In genomic region chr12:91180162-91180561, GRCh38 we compare ENCODE assay signal across 12 cellular contexts. TPM values are rescaled to one million over a fixed set of nuclear protein-coding genes. Genes with fewer than 3 reads are reported as not detected.
DNase-seq lines count a peak whose midpoint lies in the region; ATAC-seq and TF ChIP-seq lines count a peak whose summit lies in the region.
"Had no signal": no experiment of that assay in that cellular context is flagged by ENCODE, and none has a peak within 500 bp of the region (broad histone marks: within the 10 kb centered on the region; RNA-seq: fewer than 3 reads in every experiment).

No MANE protein-coding gene starts in this region.

- H3K36me3 ChIP-seq in heart right ventricle (no peaks in the 10 kb centered on the region), esophagus muscularis mucosa (no peaks in the 10 kb centered on the region), neuronal stem cell (replicated peaks in 1 of 2; ENCODE audit: control insufficient read depth in 2 of 2, insufficient read depth in 2 of 2, low read length in 2 of 2) (no peaks in the 10 kb centered on the region), uterus (no peaks in the 10 kb centered on the region), HAP-1 (replicated peaks) (no peaks in the 10 kb centered on the region)

- H3K36me3 Mint-ChIP-seq in activated CD4-positive, alpha-beta T cell treated with anti-CD3 and anti-CD28 coated beads, Interleukin-2, amount 10 ng/mL, durations not matched to agents 24 days and 14 days (ENCODE audit: low read depth), result no peaks in the 10 kb centered on the region
- H3K36me3 Mint-ChIP-seq: activated naive CD4-positive, alpha-beta T cell treated with anti-CD3 and anti-CD28 coated beads, Interleukin-2, amount 50 U/mL, for 24 hours had no signal

- no peaks in the 10 kb centered on the region for H3K9me3 ChIP-seq in heart right ventricle
- no peaks in the 10 kb centered on the region for H3K9me3 ChIP-seq in esophagus muscularis mucosa
- no peaks in the 10 kb centered on the region for H3K9me3 ChIP-seq in neuronal stem cell (replicated peaks in 1 of 2; ENCODE audit: control insufficient read depth in 2 of 2, insufficient read depth in 1 of 2, low read depth in 1 of 2, low read length in 2 of 2)
- no peaks in the 10 kb centered on the region for H3K9me3 ChIP-seq in uterus
- H3K9me3 ChIP-seq in HAP-1, result no peaks in the 10 kb centered on the region

- WGBS in heart right ventricle, 2 donors, result 68 to 69% methylated on average over 3 of the region's 3 CpGs
- WGBS in esophagus muscularis mucosa, result 81% methylated on average over 3 of the region's 3 CpGs
- WGBS in neuronal stem cell (ENCODE audit: extremely low coverage in 2 of 2, insufficient read length in 2 of 2, insufficient replicate concordance in 1 of 2), 2 donors, result no CpG with 5 or more reads among the region's 3 CpGs

- no peak overlapping the region for H2BK120ac ChIP-seq in neuronal stem cell (ENCODE audit: low read depth, low read length)

- no peak overlapping the region for H3K27ac Mint-ChIP-seq in activated CD4-positive, alpha-beta T cell treated with anti-CD3 and anti-CD28 coated beads, Interleukin-2, amount 10 ng/mL, durations not matched to agents 24 days and 14 days
- H3K27ac Mint-ChIP-seq: activated naive CD4-positive, alpha-beta T cell treated with anti-CD3 and anti-CD28 coated beads, Interleukin-2, amount 50 U/mL, for 24 hours had no signal

- H2AK5ac ChIP-seq in neuronal stem cell (ENCODE audit: low read depth, low read length), result no peak overlapping the region

- ATAC-seq in heart right ventricle, result no peak
- ATAC-seq in left cardiac atrium, result no peak

- no peak overlapping the region for H3K23ac ChIP-seq in neuronal stem cell (ENCODE audit: low read depth, low read length, poor library complexity)

- H3K27me3 Mint-ChIP-seq in activated CD4-positive, alpha-beta T cell treated with anti-CD3 and anti-CD28 coated beads, Interleukin-2, amount 10 ng/mL, durations not matched to agents 24 days and 14 days, result no peaks in the 10 kb centered on the region

- no peaks in the 10 kb centered on the region for H3K79me1 ChIP-seq in neuronal stem cell (ENCODE audit: low read depth, low read length)

- intact Hi-C loops in heart right ventricle (cut with DNase I), result loop anchor here in 4 of 10 donors (5.0 to 10.0 kb wide), 3 partner anchors 75 to 145 kb away; no protein-coding TSS in a partner anchor
- intact Hi-C loops in left cardiac atrium (cut with DNase I), result no loop called here
- intact Hi-C loops in esophagus muscularis mucosa (cut with DNase I), result loop anchor here (10.0 kb wide), 1 partner anchor 175 kb away; no protein-coding TSS in a partner anchor
- intact Hi-C loops in uterus (cut with DNase I; ENCODE audit: low total_unique reads), result no loop called here
- intact Hi-C loops in activated CD4-positive, alpha-beta T cell treated with anti-CD3 and anti-CD28 coated beads, Interleukin-2, amount 10 ng/mL, durations not matched to agents 24 days and 14 days (cut with micrococcal nuclease), result no loop called here

- H3K4ac ChIP-seq in neuronal stem cell (ENCODE audit: low read length), result no peak overlapping the region

- no peak overlapping the region for H2BK12ac ChIP-seq in neuronal stem cell (ENCODE audit: low read length)

- H3K27me3 ChIP-seq in heart right ventricle (no peaks in the 10 kb centered on the region), esophagus muscularis mucosa (no peaks in the 10 kb centered on the region), neuronal stem cell (ENCODE audit: control insufficient read depth in 3 of 3, insufficient read depth in 3 of 3, low read depth in 1 of 3, low read length in 3 of 3) (no peaks in the 10 kb centered on the region), uterus (no peaks in the 10 kb centered on the region), HAP-1 (ENCODE audit: low read depth) (peaks cover 6% of the 10 kb centered on the region)

- H3K18ac ChIP-seq in neuronal stem cell (ENCODE audit: low read length), result no peak overlapping the region

- H3K4me2 ChIP-seq in neuronal stem cell (ENCODE audit: insufficient read depth, low read length, poor library complexity, severe bottlenecking), result no peak overlapping the region

- TF ChIP-seq CTCF in heart right ventricle (IDR thresholded peaks at IDR 0.05) (no peak), esophagus muscularis mucosa (IDR thresholded peaks at IDR 0.05) (no peak), uterus (IDR thresholded peaks at IDR 0.05) (no peak)

- no peak overlapping the region for H3K4me3 Mint-ChIP-seq in activated CD4-positive, alpha-beta T cell treated with anti-CD3 and anti-CD28 coated beads, Interleukin-2, amount 10 ng/mL, durations not matched to agents 24 days and 14 days
- H3K4me3 Mint-ChIP-seq: activated naive CD4-positive, alpha-beta T cell treated with anti-CD3 and anti-CD28 coated beads, Interleukin-2, amount 50 U/mL, for 24 hours had no signal

- peaks cover 2% of the 10 kb centered on the region for H3K4me1 Mint-ChIP-seq in activated CD4-positive, alpha-beta T cell treated with anti-CD3 and anti-CD28 coated beads, Interleukin-2, amount 10 ng/mL, durations not matched to agents 24 days and 14 days
- H3K4me1 Mint-ChIP-seq: activated naive CD4-positive, alpha-beta T cell treated with anti-CD3 and anti-CD28 coated beads, Interleukin-2, amount 50 U/mL, for 24 hours had no signal

- H3K4me1 ChIP-seq in heart right ventricle (no peaks in the 10 kb centered on the region), esophagus muscularis mucosa (peaks cover 0 to 24% (median 13%) of the 10 kb centered on the region in 4 donors), neuronal stem cell (ENCODE audit: control insufficient read depth in 2 of 2, insufficient read depth in 1 of 2, low read depth in 1 of 2, low read length in 2 of 2) (peaks cover 0 to 2% of the 10 kb centered on the region in 2 donors), uterus (peaks cover 0 to 10% of the 10 kb centered on the region in 2 donors), HAP-1 (no peaks in the 10 kb centered on the region)

- in situ Hi-C loops in HAP-1 (cut with MboI; ENCODE audit: low sequenced_read_pairs), result no loop called here

- H3K9me3 Mint-ChIP-seq in activated CD4-positive, alpha-beta T cell treated with anti-CD3 and anti-CD28 coated beads, Interleukin-2, amount 10 ng/mL, durations not matched to agents 24 days and 14 days, result no peaks in the 10 kb centered on the region
- H3K9me3 Mint-ChIP-seq: activated naive CD4-positive, alpha-beta T cell treated with anti-CD3 and anti-CD28 coated beads, Interleukin-2, amount 50 U/mL, for 24 hours had no signal

- H2BK5ac ChIP-seq in neuronal stem cell (ENCODE audit: low read length), result no peak overlapping the region

- H4K91ac ChIP-seq in neuronal stem cell (ENCODE audit: low read depth, low read length, poor library complexity), result no peak overlapping the region

- H3K4me3 ChIP-seq in heart right ventricle (peak overlapping the region in 9 of 10 donors; percentile 29 to 52 (median 45)), esophagus muscularis mucosa (peak overlapping the region; percentile 41 to 57 (median 48)), neuronal stem cell (ENCODE audit: low read length in 2 of 2) (no peak overlapping the region), uterus (peak overlapping the region; percentile 36 to 52), HAP-1 (no peak overlapping the region)

- no peak overlapping the region for H4K8ac ChIP-seq in neuronal stem cell (ENCODE audit: low read depth, low read length)

- no peak for TF ChIP-seq POLR2A in esophagus muscularis mucosa (IDR thresholded peaks at IDR 0.05; ENCODE audit: low read depth)
- no peak for TF ChIP-seq POLR2A in uterus (IDR thresholded peaks at IDR 0.05)

- no peak overlapping the region for H2BK15ac ChIP-seq in neuronal stem cell (ENCODE audit: low read length)

- DNase-seq in heart right ventricle (no peak), left cardiac atrium (no peak), esophagus muscularis mucosa (ENCODE audit: extremely low spot score) (no peak), neuronal stem cell (ENCODE audit: low spot score) (no peak), uterus (no peak), HAP-1 (ENCODE audit: low spot score in 2 of 2) (no peak), NCI-H1105 treated with DMSO at 0.1 percent for 48 hours (lab: John Stamatoyannopoulos, UW) (no peak)
- DNase-seq in activated CD4-positive, alpha-beta T cell treated with anti-CD3 and anti-CD28 coated beads, Interleukin-2, amount 10 ng/mL, durations not matched to agents 24 days and 14 days, result no peak
- DNase-seq: NCI-H1417, NCI-H524 had no signal

- no peak overlapping the region for H3K9ac ChIP-seq in neuronal stem cell (ENCODE audit: low read depth, low read length, poor library complexity)

- H3K14ac ChIP-seq in neuronal stem cell (ENCODE audit: low read length), result no peak overlapping the region

- H2AFZ ChIP-seq in neuronal stem cell (ENCODE audit: low read length), result peak overlapping the region; percentile 65

- TF ChIP-seq EP300 in esophagus muscularis mucosa (IDR thresholded peaks at IDR 0.05), result no peak

- H3K27ac ChIP-seq in heart right ventricle (peak overlapping the region; percentile 30 to 84 (median 76)), esophagus muscularis mucosa (replicated peaks in 1 of 4) (peak overlapping the region; percentile 61 to 71 (median 69)), neuronal stem cell (replicated peaks; ENCODE audit: low read length) (no peak overlapping the region), uterus (peak overlapping the region; percentile 87 to 97)

RNA-seq across cellular contexts. Expression of gene DCN, which starts 2.5 kb away (rescaled TPM):
- total RNA-seq in heart right ventricle, result 1,000 to 10,000 TPM in 1 of 10 donors, 100 to 1,000 TPM in 9; 286 to 1,072 (median 557) TPM
- polyA plus RNA-seq in heart right ventricle, result 100 to 1,000 TPM; 315 to 703 TPM
- total RNA-seq in left cardiac atrium, result 1,000 to 10,000 TPM; 1,324 to 1,437 TPM
- 1,000 to 10,000 TPM; 1,186 to 2,089 (median 1,762) TPM for total RNA-seq in esophagus muscularis mucosa
- polyA plus RNA-seq in neuronal stem cell (2013, experiment 1 of 2), result not detected
- not detected for polyA plus RNA-seq in neuronal stem cell (2013, experiment 2 of 2)
- total RNA-seq in uterus, result 1,000 to 10,000 TPM; 1,699 to 4,675 (median 2,258) TPM
- total RNA-seq in activated CD4-positive, alpha-beta T cell treated with anti-CD3 and anti-CD28 coated beads, Interleukin-2, amount 10 ng/mL, durations not matched to agents 24 days and 14 days, result not detected in 2 replicates
- total RNA-seq: activated CD8-positive, alpha-beta memory T cell treated with anti-CD3 and anti-CD28 coated beads for 36 hours had no signal

Comparison
In these comparisons a context has a peak if more than half of its experiments do, and no peak if none do; other contexts are left out.
1. H3K4me3 ChIP-seq: peak in heart right ventricle (9 of 10), esophagus muscularis mucosa (4 of 4) and uterus (2 of 2); none in neuronal stem cell (0 of 2) and HAP-1 (single experiment).
2. RNA of gene DCN, which starts 2.5 kb away (total RNA-seq): 1,699 to 4,675 TPM in uterus, 1,186 to 2,089 TPM in esophagus muscularis mucosa, 1,324 to 1,437 TPM in left cardiac atrium and 286 to 1,072 TPM in heart right ventricle; not detected in activated CD4-positive, alpha-beta T cell treated with anti-CD3 and anti-CD28 coated beads, Interleukin-2, amount 10 ng/mL, durations not matched to agents 24 days and 14 days; every median in the first group is over 100 times any median in the second.